ENCODE assay signal across 1 cellular context in genomic region chr2:231708050-231708772, GRCh38.
TF ChIP-seq lines count a peak whose summit lies in the region.

TSS of gene PTMA (plus strand) at chr2:231708525. CDS start at chr2:231708707, 182 bp downstream.

TF ChIP-seq in HepG2, 621 proteins besides CTCF, POLR2A, EP300 and RAD21 (continued from another document and continues in another):
- peak; percentile 55 for TF ChIP-seq ZEB1 (IDR thresholded peaks at IDR 0.05; ENCODE audit: insufficient replicate concordance, low read depth)
- TF ChIP-seq ZIK1 (CRISPR knock-in tag; IDR thresholded peaks at IDR 0.05; ENCODE audit: borderline replicate concordance, low read depth) = peak; percentile 35; the same call in 1 of the 2 replicates
- TF ChIP-seq, protein P1, sequence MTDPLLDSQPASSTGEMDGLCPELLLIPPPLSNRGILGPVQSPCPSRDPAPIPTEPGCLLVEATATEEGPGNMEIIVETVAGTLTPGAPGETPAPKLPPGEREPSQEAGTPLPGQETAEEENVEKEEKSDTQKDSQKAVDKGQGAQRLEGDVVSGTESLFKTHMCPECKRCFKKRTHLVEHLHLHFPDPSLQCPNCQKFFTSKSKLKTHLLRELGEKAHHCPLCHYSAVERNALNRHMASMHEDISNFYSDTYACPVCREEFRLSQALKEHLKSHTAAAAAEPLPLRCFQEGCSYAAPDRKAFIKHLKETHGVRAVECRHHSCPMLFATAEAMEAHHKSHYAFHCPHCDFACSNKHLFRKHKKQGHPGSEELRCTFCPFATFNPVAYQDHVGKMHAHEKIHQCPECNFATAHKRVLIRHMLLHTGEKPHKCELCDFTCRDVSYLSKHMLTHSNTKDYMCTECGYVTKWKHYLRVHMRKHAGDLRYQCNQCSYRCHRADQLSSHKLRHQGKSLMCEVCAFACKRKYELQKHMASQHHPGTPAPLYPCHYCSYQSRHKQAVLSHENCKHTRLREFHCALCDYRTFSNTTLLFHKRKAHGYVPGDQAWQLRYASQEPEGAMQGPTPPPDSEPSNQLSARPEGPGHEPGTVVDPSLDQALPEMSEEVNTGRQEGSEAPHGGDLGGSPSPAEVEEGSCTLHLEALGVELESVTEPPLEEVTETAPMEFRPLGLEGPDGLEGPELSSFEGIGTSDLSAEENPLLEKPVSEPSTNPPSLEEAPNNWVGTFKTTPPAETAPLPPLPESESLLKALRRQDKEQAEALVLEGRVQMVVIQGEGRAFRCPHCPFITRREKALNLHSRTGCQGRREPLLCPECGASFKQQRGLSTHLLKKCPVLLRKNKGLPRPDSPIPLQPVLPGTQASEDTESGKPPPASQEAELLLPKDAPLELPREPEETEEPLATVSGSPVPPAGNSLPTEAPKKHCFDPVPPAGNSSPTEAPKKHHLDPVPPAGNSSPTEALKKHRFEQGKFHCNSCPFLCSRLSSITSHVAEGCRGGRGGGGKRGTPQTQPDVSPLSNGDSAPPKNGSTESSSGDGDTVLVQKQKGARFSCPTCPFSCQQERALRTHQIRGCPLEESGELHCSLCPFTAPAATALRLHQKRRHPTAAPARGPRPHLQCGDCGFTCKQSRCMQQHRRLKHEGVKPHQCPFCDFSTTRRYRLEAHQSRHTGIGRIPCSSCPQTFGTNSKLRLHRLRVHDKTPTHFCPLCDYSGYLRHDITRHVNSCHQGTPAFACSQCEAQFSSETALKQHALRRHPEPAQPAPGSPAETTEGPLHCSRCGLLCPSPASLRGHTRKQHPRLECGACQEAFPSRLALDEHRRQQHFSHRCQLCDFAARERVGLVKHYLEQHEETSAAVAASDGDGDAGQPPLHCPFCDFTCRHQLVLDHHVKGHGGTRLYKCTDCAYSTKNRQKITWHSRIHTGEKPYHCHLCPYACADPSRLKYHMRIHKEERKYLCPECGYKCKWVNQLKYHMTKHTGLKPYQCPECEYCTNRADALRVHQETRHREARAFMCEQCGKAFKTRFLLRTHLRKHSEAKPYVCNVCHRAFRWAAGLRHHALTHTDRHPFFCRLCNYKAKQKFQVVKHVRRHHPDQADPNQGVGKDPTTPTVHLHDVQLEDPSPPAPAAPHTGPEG (CRISPR knock-in tag; IDR thresholded peaks at IDR 0.05) = peak; percentile 73
- peak; percentile 81 for TF ChIP-seq ZNF574 (CRISPR knock-in tag; IDR thresholded peaks at IDR 0.05)
- TF ChIP-seq ZNF354B (CRISPR knock-in tag; IDR thresholded peaks at IDR 0.05) = peak; percentile 92; the same call in 1 of the 2 replicates
- peak; percentile 77 for TF ChIP-seq ZSCAN9 (CRISPR knock-in tag; IDR thresholded peaks at IDR 0.05; ENCODE audit: borderline replicate concordance)
- TF ChIP-seq IRF2 (CRISPR knock-in tag; IDR thresholded peaks at IDR 0.05) = 0 out of 2 replicates have a peak, but pooled peaks have one; percentile 66
- peak; percentile 45; the same call in 1 of the 2 replicates for TF ChIP-seq TOE1 (CRISPR knock-in tag; IDR thresholded peaks at IDR 0.05)
- TF ChIP-seq TARDBP (CRISPR knock-in tag; IDR thresholded peaks at IDR 0.05) = peak; percentile 83
- TF ChIP-seq ZNF350 (CRISPR knock-in tag; IDR thresholded peaks at IDR 0.05; ENCODE audit: borderline replicate concordance, low read depth) = peak; percentile 87; the same call in 1 of the 2 replicates
- no peak for TF ChIP-seq ZBTB46 (CRISPR knock-in tag; IDR thresholded peaks at IDR 0.05; ENCODE audit: borderline replicate concordance)
- peak; percentile 91; the same call in 1 of the 2 replicates for TF ChIP-seq MYC (CRISPR knock-in tag; IDR thresholded peaks at IDR 0.05; ENCODE audit: borderline replicate concordance)
- peak; percentile 12; the same call in 1 of the 2 replicates for TF ChIP-seq KDM4B (CRISPR knock-in tag; IDR thresholded peaks at IDR 0.05)
- peak; percentile 67; the same call in 1 of the 2 replicates for TF ChIP-seq ZNF878 (CRISPR knock-in tag; IDR thresholded peaks at IDR 0.05)
- TF ChIP-seq, protein P2, sequence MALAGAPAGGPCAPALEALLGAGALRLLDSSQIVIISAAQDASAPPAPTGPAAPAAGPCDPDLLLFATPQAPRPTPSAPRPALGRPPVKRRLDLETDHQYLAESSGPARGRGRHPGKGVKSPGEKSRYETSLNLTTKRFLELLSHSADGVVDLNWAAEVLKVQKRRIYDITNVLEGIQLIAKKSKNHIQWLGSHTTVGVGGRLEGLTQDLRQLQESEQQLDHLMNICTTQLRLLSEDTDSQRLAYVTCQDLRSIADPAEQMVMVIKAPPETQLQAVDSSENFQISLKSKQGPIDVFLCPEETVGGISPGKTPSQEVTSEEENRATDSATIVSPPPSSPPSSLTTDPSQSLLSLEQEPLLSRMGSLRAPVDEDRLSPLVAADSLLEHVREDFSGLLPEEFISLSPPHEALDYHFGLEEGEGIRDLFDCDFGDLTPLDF (CRISPR knock-in tag; IDR thresholded peaks at IDR 0.05) = peak; percentile 63; the same call in 1 of the 2 replicates
- no peak for TF ChIP-seq KAT2B (IDR thresholded peaks at IDR 0.05; ENCODE audit: borderline replicate concordance, low read depth, low read length)
- peak; percentile 75 for TF ChIP-seq SP4 (CRISPR knock-in tag; IDR thresholded peaks at IDR 0.05)
- TF ChIP-seq THAP9 (CRISPR knock-in tag; IDR thresholded peaks at IDR 0.05; ENCODE audit: borderline replicate concordance) = peak; percentile 93
- peak; percentile 1 for TF ChIP-seq PHF5A (CRISPR knock-in tag; IDR thresholded peaks at IDR 0.05; ENCODE audit: low read depth, unreplicated experiment)
- peak; percentile 78; the same call in 1 of the 2 replicates for TF ChIP-seq POGZ (CRISPR knock-in tag; IDR thresholded peaks at IDR 0.05)
- peak; percentile 67; the same call in 1 of the 2 replicates for TF ChIP-seq KAT7 (CRISPR knock-in tag; IDR thresholded peaks at IDR 0.05; ENCODE audit: borderline replicate concordance)
- TF ChIP-seq ZNF441 (CRISPR knock-in tag; IDR thresholded peaks at IDR 0.05; ENCODE audit: borderline replicate concordance) = peak; percentile 96
- peak; percentile 94 for TF ChIP-seq HOXA5 (CRISPR knock-in tag; IDR thresholded peaks at IDR 0.05)
- TF ChIP-seq, protein P3, sequence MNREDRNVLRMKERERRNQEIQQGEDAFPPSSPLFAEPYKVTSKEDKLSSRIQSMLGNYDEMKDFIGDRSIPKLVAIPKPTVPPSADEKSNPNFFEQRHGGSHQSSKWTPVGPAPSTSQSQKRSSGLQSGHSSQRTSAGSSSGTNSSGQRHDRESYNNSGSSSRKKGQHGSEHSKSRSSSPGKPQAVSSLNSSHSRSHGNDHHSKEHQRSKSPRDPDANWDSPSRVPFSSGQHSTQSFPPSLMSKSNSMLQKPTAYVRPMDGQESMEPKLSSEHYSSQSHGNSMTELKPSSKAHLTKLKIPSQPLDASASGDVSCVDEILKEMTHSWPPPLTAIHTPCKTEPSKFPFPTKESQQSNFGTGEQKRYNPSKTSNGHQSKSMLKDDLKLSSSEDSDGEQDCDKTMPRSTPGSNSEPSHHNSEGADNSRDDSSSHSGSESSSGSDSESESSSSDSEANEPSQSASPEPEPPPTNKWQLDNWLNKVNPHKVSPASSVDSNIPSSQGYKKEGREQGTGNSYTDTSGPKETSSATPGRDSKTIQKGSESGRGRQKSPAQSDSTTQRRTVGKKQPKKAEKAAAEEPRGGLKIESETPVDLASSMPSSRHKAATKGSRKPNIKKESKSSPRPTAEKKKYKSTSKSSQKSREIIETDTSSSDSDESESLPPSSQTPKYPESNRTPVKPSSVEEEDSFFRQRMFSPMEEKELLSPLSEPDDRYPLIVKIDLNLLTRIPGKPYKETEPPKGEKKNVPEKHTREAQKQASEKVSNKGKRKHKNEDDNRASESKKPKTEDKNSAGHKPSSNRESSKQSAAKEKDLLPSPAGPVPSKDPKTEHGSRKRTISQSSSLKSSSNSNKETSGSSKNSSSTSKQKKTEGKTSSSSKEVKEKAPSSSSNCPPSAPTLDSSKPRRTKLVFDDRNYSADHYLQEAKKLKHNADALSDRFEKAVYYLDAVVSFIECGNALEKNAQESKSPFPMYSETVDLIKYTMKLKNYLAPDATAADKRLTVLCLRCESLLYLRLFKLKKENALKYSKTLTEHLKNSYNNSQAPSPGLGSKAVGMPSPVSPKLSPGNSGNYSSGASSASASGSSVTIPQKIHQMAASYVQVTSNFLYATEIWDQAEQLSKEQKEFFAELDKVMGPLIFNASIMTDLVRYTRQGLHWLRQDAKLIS (CRISPR knock-in tag; IDR thresholded peaks at IDR 0.05) = peak; percentile 91; the same call in 1 of the 2 replicates
- TF ChIP-seq FOSL2 (CRISPR knock-in tag; IDR thresholded peaks at IDR 0.05) = peak; percentile 19; the same call in 1 of the 2 replicates
- TF ChIP-seq NR2F6 (IDR thresholded peaks at IDR 0.05) = no peak
- 0 out of 2 replicates have a peak, but pooled peaks have one; percentile 21 for TF ChIP-seq NR2F6 (CRISPR knock-in tag; IDR thresholded peaks at IDR 0.05)
- TF ChIP-seq FOXA1 (IDR thresholded peaks at IDR 0.05) = no peak
- 0 out of 2 replicates have a peak, but pooled peaks have one; percentile 10 for TF ChIP-seq FOXA1 (CRISPR knock-in tag; IDR thresholded peaks at IDR 0.05)
- peak; percentile 14; the same call in 1 of the 2 replicates for TF ChIP-seq HIVEP1 (CRISPR knock-in tag; IDR thresholded peaks at IDR 0.05)
- peak in 1 of 2 experiments; percentile 88; a peak in 2 of 4 replicates for TF ChIP-seq KLF16 (CRISPR knock-in tag; IDR thresholded peaks at IDR 0.05)
